ENCODE assay signal across 8 cellular contexts in genomic region chr1:163303561-163303960, GRCh38.
"Had no signal": no experiment of that assay in that cellular context is flagged by ENCODE, and none has a peak within 500 bp of the region (broad histone marks: within the 10 kb centered on the region; RNA-seq: fewer than 3 reads in every experiment).

No MANE protein-coding gene starts in this region.

- DNase-seq: GDM1, GF-D8 had no signal

- FAIRE-seq: G401.6, GM12878, GM12891, GM12892, GM18507, GM19239 had no signal

- H3K4me3 ChIP-seq: GM12878 had no signal
